ENCODE assay signal across 9 cellular contexts in genomic region chr10:75399461-75400162, GRCh38. TPM values are rescaled to one million over a fixed set of nuclear protein-coding genes. Genes with fewer than 3 reads are reported as not detected.
A peak's percentile ranks its signal among the peaks of the same experiment; 100 is the strongest.
DNase-seq lines count a peak whose midpoint lies in the region; ATAC-seq and TF ChIP-seq lines count a peak whose summit lies in the region.
"Had no signal": no experiment of that assay in that cellular context is flagged by ENCODE, and none has a peak within 500 bp of the region (broad histone marks: within the 10 kb centered on the region; RNA-seq: fewer than 3 reads in every experiment).

No MANE protein-coding gene starts in this region.

- H3K27me3 ChIP-seq in WERI-Rb-1 (ENCODE audit: insufficient read depth, low read depth, severe bottlenecking) (no peaks in the 10 kb centered on the region), dorsolateral prefrontal cortex (peaks cover 0 to 65% (median 29%) of the 10 kb centered on the region in 45 donors), liver (ENCODE audit: control insufficient read depth in 4 of 4, insufficient read depth in 4 of 4, low read length in 3 of 4) (no peaks in the 10 kb centered on the region)

- WGBS in liver: 24% methylated on average over 71 of the region's 71 CpGs

- ATAC-seq in GM18909 (IDR thresholded peaks at IDR 0.05; ENCODE audit: poor library complexity, unreplicated experiment): no peak

- peak overlapping the region in 1 of 2 donors; percentile 83 for H3K9ac ChIP-seq in liver (ENCODE audit: low read depth in 1 of 2, low read length in 2 of 2)

- peak; percentile 48 to 75 for TF ChIP-seq RAD21 in liver (IDR thresholded peaks at IDR 0.05)

- peak; percentile 43 to 59 for DNase-seq in NCI-H2081 (lab: John Stamatoyannopoulos, UW)
- DNase-seq in NCI-H2081 treated with DMSO at 0.1 percent for 48 hours (lab: John Stamatoyannopoulos, UW): no peak
- peak; percentile 61 for DNase-seq in M059J (ENCODE audit: low read depth)
- peak; percentile 81 for DNase-seq in WERI-Rb-1
- peak in 9 of 10 donors; percentile 59 to 82 (median 72) for DNase-seq in dorsolateral prefrontal cortex
- DNase-seq in stimulated activated CD8-positive, alpha-beta memory T cell treated with anti-CD3 and anti-CD28 coated beads, Interleukin-15, amount 100 ng/mL, for 1 hour (ENCODE audit: low read depth): peak; percentile 12
- DNase-seq: DND-41 had no signal

- intact Hi-C loops in dorsolateral prefrontal cortex (cut with DNase I): loop anchor here (5.0 to 10.0 kb wide), 9 partner anchors 405 to 1585 kb away; no protein-coding TSS in a partner anchor

- TF ChIP-seq CTCF in WERI-Rb-1 (IDR thresholded peaks at IDR 0.05; ENCODE audit: low read depth, low read length) (peak; percentile 62), dorsolateral prefrontal cortex (IDR thresholded peaks at IDR 0.05 in 54 of 56, conservative IDR thresholded peaks at IDR 0.05 in 2 of 56; ENCODE audit: low read depth in 1 of 56, partially characterized antibody in 56 of 56) (peak in 55 of 56 donors; percentile 35 to 81 (median 70)), liver (IDR thresholded peaks at IDR 0.05; ENCODE audit: low read depth, low read length, missing input control) (peak; percentile 59)

- H3K36me3 ChIP-seq in WERI-Rb-1: peaks cover 21% of the 10 kb centered on the region
- H3K36me3 ChIP-seq in liver (ENCODE audit: control insufficient read depth in 4 of 4, insufficient read depth in 3 of 4, low read depth in 1 of 4, low read length in 3 of 4): no peaks in the 10 kb centered on the region

- H3K9me3 ChIP-seq in WERI-Rb-1 (ENCODE audit: severe bottlenecking) (no peaks in the 10 kb centered on the region), liver (ENCODE audit: control insufficient read depth in 4 of 4, low read length in 3 of 4) (no peaks in the 10 kb centered on the region)

- H3K4me1 ChIP-seq in liver (ENCODE audit: control insufficient read depth in 4 of 4, insufficient read depth in 4 of 4, low read length in 3 of 4): peaks cover 7 to 42% (median 24%) of the 10 kb centered on the region in 4 donors

- peak overlapping the region; percentile 98 for H3K4me3 ChIP-seq in WERI-Rb-1 (ENCODE audit: low read depth, low read length)
- H3K4me3 ChIP-seq in dorsolateral prefrontal cortex: peak overlapping the region; percentile 47 to 93 (median 80)
- H3K4me3 ChIP-seq in liver (ENCODE audit: low read depth in 1 of 3, low read length in 3 of 3): peak overlapping the region; percentile 64 to 86 (median 74)

- H3K27ac ChIP-seq in WERI-Rb-1 (peak overlapping the region; percentile 95; the same call in 1 of the 2 replicates), dorsolateral prefrontal cortex (peak overlapping the region in 52 of 59 donors; percentile 22 to 99 (median 92)), liver (ENCODE audit: low read depth in 1 of 2, low read length in 2 of 2) (peak overlapping the region in 1 of 2 donors; percentile 97)

TF ChIP-seq in liver, 16 proteins besides CTCF, POLR2A, EP300 and RAD21:
- peak in 1 of 2 donors; percentile 29 for TF ChIP-seq EGR1 (IDR thresholded peaks at IDR 0.05; ENCODE audit: low read depth in 2 of 2)
- TF ChIP-seq YY1 (IDR thresholded peaks at IDR 0.05): no peak
- TF ChIP-seq MAX (IDR thresholded peaks at IDR 0.05): no peak
- no peak for TF ChIP-seq SP1 (IDR thresholded peaks at IDR 0.05)
- no peak for TF ChIP-seq ATF3 (IDR thresholded peaks at IDR 0.05)
TF ChIP-seq in liver: peak in this region for 1.

RNA-seq across cellular contexts. Expression of gene ZNF503, which starts 2.0 kb away (rescaled TPM):
- total RNA-seq in M059J (2014; rRNA removed; shearing (Covaris generic)): 9.1 and 13.8 TPM in 2 replicates
- 10 to 100 TPM in 49 of 120 experiments, 1 to 10 TPM in 71; 3.5 to 16.7 (median 9.6) TPM for total RNA-seq in dorsolateral prefrontal cortex
- 1 to 10 TPM; 1.6 to 2.3 TPM for total RNA-seq in liver
- 1 to 10 TPM; 1.8 to 5.2 TPM for polyA plus RNA-seq in liver

RNA-seq across cellular contexts. Expression of gene LRMDA, which starts 31.8 kb away (rescaled TPM):
- total RNA-seq in M059J (2014; rRNA removed; shearing (Covaris generic)): 8.0 and 36.7 TPM in 2 replicates
- total RNA-seq in dorsolateral prefrontal cortex (10 to 100 TPM in 54 of 120 experiments, 1 to 10 TPM in 66; 2.8 to 27.7 (median 9.5) TPM), liver (10 to 100 TPM in 1 of 2 donors, 1 to 10 TPM in 1; 7.9 to 12.2 TPM)
- polyA plus RNA-seq in liver: 10 to 100 TPM; 10.4 to 15.8 TPM
